In genomic region chr6:118511930-118512715, GRCh38 we compare ENCODE assay signal across 24 cellular contexts. TPM values are rescaled to one million over a fixed set of nuclear protein-coding genes. Genes with fewer than 3 reads are reported as not detected.
DNase-seq lines count a peak whose midpoint lies in the region; ATAC-seq and TF ChIP-seq lines count a peak whose summit lies in the region.
"Had no signal": no experiment of that assay in that cellular context is flagged by ENCODE, and none has a peak within 500 bp of the region (broad histone marks: within the 10 kb centered on the region; RNA-seq: fewer than 3 reads in every experiment).

No MANE protein-coding gene starts in this region.

- peak overlapping the region; percentile 70 for H3K27ac Mint-ChIP-seq in activated CD4-positive, alpha-beta T cell treated with anti-CD3 and anti-CD28 coated beads for 36 hours
- H3K27ac Mint-ChIP-seq in stimulated activated memory B cell treated with anti-CD40 and anti-IgM and Interleukin-4, amounts not matched to agents 10 μg/mL and 1 μg/mL and 100 μg/mL, for 72 hours = peak overlapping the region; percentile 32
- peak overlapping the region in 2 of 6 donors; percentile 31 to 68 for H3K27ac Mint-ChIP-seq in immature natural killer cell

- no peaks in the 10 kb centered on the region for H3K4me1 ChIP-seq in right atrium auricular region
- H3K4me1 ChIP-seq: Caco-2 had no signal

- CTCF ChIA-PET in activated CD4-positive, alpha-beta T cell treated with anti-CD3 and anti-CD28 coated beads for 36 hours (lab: Charles Lee) = interaction anchor here (0.6 to 1.6 kb wide), 7 partner anchors 14 to 655 kb away, joined by 3 to 6 read pairs (median 3); no protein-coding TSS in a partner anchor

- H3K27ac ChIP-seq in right atrium auricular region (peak overlapping the region; percentile 57 to 84), substantia nigra (ENCODE audit: low read depth, low read length, poor library complexity, severe bottlenecking) (no peak overlapping the region)
- H3K27ac ChIP-seq: VCaP had no signal

- ATAC-seq in activated CD4-positive, alpha-beta T cell treated with anti-CD3 and anti-CD28 coated beads for 36 hours = no peak
- peak; percentile 49 for ATAC-seq in HG03175 (IDR thresholded peaks at IDR 0.05; ENCODE audit: unreplicated experiment)
- ATAC-seq in stimulated activated memory B cell treated with anti-CD40 and anti-IgM and Interleukin-4, amounts not matched to agents 10 μg/mL and 1 μg/mL and 100 μg/mL, for 72 hours = no peak
- ATAC-seq: left lobe of liver had no signal

- POLR2A ChIA-PET in activated CD4-positive, alpha-beta T cell treated with anti-CD3 and anti-CD28 coated beads for 36 hours (lab: Charles Lee) = no interaction called here

- H3K27me3 Mint-ChIP-seq in activated CD4-positive, alpha-beta T cell treated with anti-CD3 and anti-CD28 coated beads for 36 hours = no peaks in the 10 kb centered on the region
- no peaks in the 10 kb centered on the region for H3K27me3 Mint-ChIP-seq in stimulated activated memory B cell treated with anti-CD40 and anti-IgM and Interleukin-4, amounts not matched to agents 10 μg/mL and 1 μg/mL and 100 μg/mL, for 72 hours
- no peaks in the 10 kb centered on the region for H3K27me3 Mint-ChIP-seq in immature natural killer cell (ENCODE audit: low read depth in 3 of 3)

- TF ChIP-seq CTCF in right atrium auricular region (IDR thresholded peaks at IDR 0.05) = no peak

- no peaks in the 10 kb centered on the region for H3K36me3 ChIP-seq in right atrium auricular region

- peaks cover 17% of the 10 kb centered on the region for H3K36me3 Mint-ChIP-seq in activated CD4-positive, alpha-beta T cell treated with anti-CD3 and anti-CD28 coated beads for 36 hours (ENCODE audit: low read depth)
- H3K36me3 Mint-ChIP-seq in stimulated activated memory B cell treated with anti-CD40 and anti-IgM and Interleukin-4, amounts not matched to agents 10 μg/mL and 1 μg/mL and 100 μg/mL, for 72 hours = peaks cover 12% of the 10 kb centered on the region
- H3K36me3 Mint-ChIP-seq in immature natural killer cell = peaks cover 0 to 4% (median 0%) of the 10 kb centered on the region in 3 donors

- H3K4me1 Mint-ChIP-seq in activated CD4-positive, alpha-beta T cell treated with anti-CD3 and anti-CD28 coated beads for 36 hours = peaks cover 28% of the 10 kb centered on the region
- peaks cover 25% of the 10 kb centered on the region for H3K4me1 Mint-ChIP-seq in stimulated activated memory B cell treated with anti-CD40 and anti-IgM and Interleukin-4, amounts not matched to agents 10 μg/mL and 1 μg/mL and 100 μg/mL, for 72 hours
- H3K4me1 Mint-ChIP-seq in immature natural killer cell = peaks cover 16 to 43% of the 10 kb centered on the region in 2 donors
- H3K4me1 Mint-ChIP-seq: neural crest cell had no signal

- intact Hi-C loops in activated CD4-positive, alpha-beta T cell treated with anti-CD3 and anti-CD28 coated beads for 36 hours (cut with DNase I, micrococcal nuclease) = no loop called here

- H3K4me3 ChIP-seq in right atrium auricular region = peak overlapping the region in 1 of 2 donors; percentile 8

- no peaks in the 10 kb centered on the region for H3K9me3 ChIP-seq in right atrium auricular region
- H3K9me3 ChIP-seq: Caco-2 had no signal

- DNase-seq in activated CD4-positive, alpha-beta T cell treated with anti-CD3 and anti-CD28 coated beads for 36 hours = no peak
- DNase-seq in activated CD4-positive, alpha-beta T cell treated with anti-CD3 and anti-CD28 coated beads for 4 hours = no peak
- no peak for DNase-seq in right atrium auricular region (ENCODE audit: low spot score)
- DNase-seq in substantia nigra (lab: John Stamatoyannopoulos, UW) = no peak
- no peak for DNase-seq in NCI-H1092 treated with DMSO at 0.1 percent for 48 hours (lab: John Stamatoyannopoulos, UW)
- no peak for DNase-seq in immature natural killer cell
- DNase-seq: activated CD8-positive, alpha-beta memory T cell treated with anti-CD3 and anti-CD28 coated beads, Interleukin-2, amount 50 U/mL, for 48 hours; activated gamma-delta T cell; AML-193; Caco-2; DMS79 treated with DMSO at 0.1 percent for 48 hours; head of caudate nucleus; midbrain; NCI-H1048 had no signal

- no peaks in the 10 kb centered on the region for H3K9me3 Mint-ChIP-seq in activated CD4-positive, alpha-beta T cell treated with anti-CD3 and anti-CD28 coated beads for 36 hours (ENCODE audit: low read depth)
- H3K9me3 Mint-ChIP-seq in stimulated activated memory B cell treated with anti-CD40 and anti-IgM and Interleukin-4, amounts not matched to agents 10 μg/mL and 1 μg/mL and 100 μg/mL, for 72 hours = no peaks in the 10 kb centered on the region
- no peaks in the 10 kb centered on the region for H3K9me3 Mint-ChIP-seq in immature natural killer cell
- H3K9me3 Mint-ChIP-seq: neural crest cell had no signal

- H3K27me3 ChIP-seq in right atrium auricular region = no peaks in the 10 kb centered on the region

- no peak overlapping the region for H3K4me3 Mint-ChIP-seq in activated CD4-positive, alpha-beta T cell treated with anti-CD3 and anti-CD28 coated beads for 36 hours
- H3K4me3 Mint-ChIP-seq in stimulated activated memory B cell treated with anti-CD40 and anti-IgM and Interleukin-4, amounts not matched to agents 10 μg/mL and 1 μg/mL and 100 μg/mL, for 72 hours = no peak overlapping the region
- H3K4me3 Mint-ChIP-seq in immature natural killer cell = no peak overlapping the region
- H3K4me3 Mint-ChIP-seq: neural crest cell had no signal

RNA-seq across cellular contexts. Expression of gene PLN, which starts 36.0 kb away (rescaled TPM):
- total RNA-seq in activated CD4-positive, alpha-beta T cell treated with anti-CD3 and anti-CD28 coated beads for 36 hours = not detected
- total RNA-seq in right atrium auricular region = 1,000 to 10,000 TPM in 1 of 2 donors, 100 to 1,000 TPM in 1; 560 to 1,831 TPM
- under 1 TPM in 1 of 3 donors, not detected in 2; 0.15 TPM for polyA plus RNA-seq in immature natural killer cell
- total RNA-seq: A172; Caco-2; LHCN-M2; NCI-H460; neural crest cell; SK-MEL-5; T-helper 2 cell treated with Interferon-gamma antibody and Interleukin-4, amounts not matched to agents 100 ng/mL and 5 ng/mL, for 36 hours had no signal

Comparison
In these comparisons a context has a peak if more than half of its experiments do, and no peak if none do; other contexts are left out.
1. RNA of gene PLN, which starts 36.0 kb away (total RNA-seq): 560 to 1,831 TPM in right atrium auricular region; not detected in activated CD4-positive, alpha-beta T cell treated with anti-CD3 and anti-CD28 coated beads for 36 hours; every median in the first group is over 100 times any median in the second.